Comparison of ENCODE assay signal across 1 cellular context in genomic region chr11:2990617-2991476, GRCh38.
A peak's percentile ranks its signal among the peaks of the same experiment; 100 is the strongest.
TF ChIP-seq lines count a peak whose summit lies in the region.

No MANE protein-coding gene starts in this region.

TF ChIP-seq in K562, 482 proteins besides CTCF, POLR2A, EP300 and RAD21 (continued from another document and continues in another):
- TF ChIP-seq ZNF398 (CRISPR knock-in tag; IDR thresholded peaks at IDR 0.05), result no peak
- no peak for TF ChIP-seq BRD9 (IDR thresholded peaks at IDR 0.05; ENCODE audit: low read depth, partially characterized antibody)
- TF ChIP-seq MECOM (CRISPR knock-in tag; IDR thresholded peaks at IDR 0.05), result no peak
- TF ChIP-seq ZFP30 (CRISPR knock-in tag; IDR thresholded peaks at IDR 0.05; ENCODE audit: borderline replicate concordance), result no peak
- TF ChIP-seq E2F1 (CRISPR knock-in tag; IDR thresholded peaks at IDR 0.05), result no peak
- TF ChIP-seq SETDB1 (IDR thresholded peaks at IDR 0.05; ENCODE audit: low read length), result no peak
- TF ChIP-seq ZNF764 (CRISPR knock-in tag; IDR thresholded peaks at IDR 0.05; ENCODE audit: low read depth), result no peak
- TF ChIP-seq ZNF282 (CRISPR knock-in tag; IDR thresholded peaks at IDR 0.05), result no peak
- TF ChIP-seq RB1 (IDR thresholded peaks at IDR 0.05; ENCODE audit: low read depth), result no peak
- no peak for TF ChIP-seq RFX1 (IDR thresholded peaks at IDR 0.05)
- TF ChIP-seq MITF (IDR thresholded peaks at IDR 0.05), result no peak
- no peak for TF ChIP-seq ZNF24 (IDR thresholded peaks at IDR 0.05)
- TF ChIP-seq CCNT2 (IDR thresholded peaks at IDR 0.05; ENCODE audit: borderline replicate concordance, extremely low read depth, insufficient read length, low read depth, low read length), result no peak
- TF ChIP-seq PHB2 (IDR thresholded peaks at IDR 0.05; ENCODE audit: low read depth), result no peak
- no peak for TF ChIP-seq TFAP4 (CRISPR knock-in tag; IDR thresholded peaks at IDR 0.05; ENCODE audit: borderline replicate concordance)
- no peak for TF ChIP-seq HIVEP1 (CRISPR knock-in tag; IDR thresholded peaks at IDR 0.05)
- no peak for TF ChIP-seq PRPF4 (IDR thresholded peaks at IDR 0.05; ENCODE audit: insufficient read depth, low read depth, low read length, poor library complexity, severe bottlenecking)
- no peak for TF ChIP-seq RERE (CRISPR knock-in tag; IDR thresholded peaks at IDR 0.05; ENCODE audit: borderline replicate concordance)
- TF ChIP-seq PHF20 (IDR thresholded peaks at IDR 0.05; ENCODE audit: partially characterized antibody), result no peak
- TF ChIP-seq SRSF3 (IDR thresholded peaks at IDR 0.05; ENCODE audit: insufficient read depth, low read length), result no peak
- no peak for TF ChIP-seq HOXB6 (CRISPR knock-in tag; IDR thresholded peaks at IDR 0.05; ENCODE audit: borderline replicate concordance)
- TF ChIP-seq SAFB2 (IDR thresholded peaks at IDR 0.05; ENCODE audit: borderline replicate concordance, low read depth, low read length, severe bottlenecking), result no peak
- no peak for TF ChIP-seq ETV5 (CRISPR knock-in tag; IDR thresholded peaks at IDR 0.05; ENCODE audit: low read depth)
- no peak for TF ChIP-seq MCM3 (IDR thresholded peaks at IDR 0.05)
- TF ChIP-seq TCFL5 (CRISPR knock-in tag; conservative IDR thresholded peaks at IDR 0.05), result no peak
- no peak for TF ChIP-seq ZNF224 (CRISPR knock-in tag; IDR thresholded peaks at IDR 0.05)
- no peak for TF ChIP-seq ZNF511 (CRISPR knock-in tag; IDR thresholded peaks at IDR 0.05)
- TF ChIP-seq MYC (IDR thresholded peaks at IDR 0.05; ENCODE audit: low read depth, low read length), result no peak
- no peak for TF ChIP-seq MYC (CRISPR knock-in tag; IDR thresholded peaks at IDR 0.05; ENCODE audit: borderline replicate concordance, low read depth)
- TF ChIP-seq PATZ1 (CRISPR knock-in tag; IDR thresholded peaks at IDR 0.05; ENCODE audit: borderline replicate concordance), result no peak
- TF ChIP-seq SIN3A (IDR thresholded peaks at IDR 0.05; ENCODE audit: borderline replicate concordance in 2 of 2, control insufficient read depth in 1 of 2, low read depth in 2 of 2, low read length in 2 of 2), result 0 out of 4 replicates have a peak, but pooled peaks have one; percentile 1 to 22
- no peak for TF ChIP-seq FOS (IDR thresholded peaks at IDR 0.05; ENCODE audit: extremely low read depth, insufficient read length)
- TF ChIP-seq ZZZ3 (IDR thresholded peaks at IDR 0.05), result no peak
- TF ChIP-seq MTA3 (IDR thresholded peaks at IDR 0.05; ENCODE audit: borderline replicate concordance), result no peak
- TF ChIP-seq GTF3C2 (IDR thresholded peaks at IDR 0.05; ENCODE audit: borderline replicate concordance, extremely low read depth, insufficient read length), result no peak
- TF ChIP-seq NONO (IDR thresholded peaks at IDR 0.05; ENCODE audit: low read depth in 2 of 2, low read length in 1 of 2), result no peak
- TF ChIP-seq SLC30A9 (CRISPR knock-in tag; IDR thresholded peaks at IDR 0.05), result no peak
- peak; percentile 33 for TF ChIP-seq RBBP5 (IDR thresholded peaks at IDR 0.05; ENCODE audit: borderline replicate concordance, insufficient read depth, low read length, poor library complexity, severe bottlenecking)
- no peak for TF ChIP-seq ZNF512 (tag; IDR thresholded peaks at IDR 0.05)
- no peak for TF ChIP-seq ETS2 (tag; IDR thresholded peaks at IDR 0.05; ENCODE audit: borderline replicate concordance, poor library complexity, severe bottlenecking)
- TF ChIP-seq THRB (CRISPR knock-in tag; conservative IDR thresholded peaks at IDR 0.05), result no peak
- TF ChIP-seq YBX1 (IDR thresholded peaks at IDR 0.05), result no peak
- no peak for TF ChIP-seq NFYB (IDR thresholded peaks at IDR 0.05; ENCODE audit: extremely low read depth, insufficient read length)
- TF ChIP-seq ZNF586 (CRISPR knock-in tag; conservative IDR thresholded peaks at IDR 0.05), result no peak
- TF ChIP-seq MTA1 (IDR thresholded peaks at IDR 0.05; ENCODE audit: borderline replicate concordance), result no peak
